In the genomic region with DNA sequence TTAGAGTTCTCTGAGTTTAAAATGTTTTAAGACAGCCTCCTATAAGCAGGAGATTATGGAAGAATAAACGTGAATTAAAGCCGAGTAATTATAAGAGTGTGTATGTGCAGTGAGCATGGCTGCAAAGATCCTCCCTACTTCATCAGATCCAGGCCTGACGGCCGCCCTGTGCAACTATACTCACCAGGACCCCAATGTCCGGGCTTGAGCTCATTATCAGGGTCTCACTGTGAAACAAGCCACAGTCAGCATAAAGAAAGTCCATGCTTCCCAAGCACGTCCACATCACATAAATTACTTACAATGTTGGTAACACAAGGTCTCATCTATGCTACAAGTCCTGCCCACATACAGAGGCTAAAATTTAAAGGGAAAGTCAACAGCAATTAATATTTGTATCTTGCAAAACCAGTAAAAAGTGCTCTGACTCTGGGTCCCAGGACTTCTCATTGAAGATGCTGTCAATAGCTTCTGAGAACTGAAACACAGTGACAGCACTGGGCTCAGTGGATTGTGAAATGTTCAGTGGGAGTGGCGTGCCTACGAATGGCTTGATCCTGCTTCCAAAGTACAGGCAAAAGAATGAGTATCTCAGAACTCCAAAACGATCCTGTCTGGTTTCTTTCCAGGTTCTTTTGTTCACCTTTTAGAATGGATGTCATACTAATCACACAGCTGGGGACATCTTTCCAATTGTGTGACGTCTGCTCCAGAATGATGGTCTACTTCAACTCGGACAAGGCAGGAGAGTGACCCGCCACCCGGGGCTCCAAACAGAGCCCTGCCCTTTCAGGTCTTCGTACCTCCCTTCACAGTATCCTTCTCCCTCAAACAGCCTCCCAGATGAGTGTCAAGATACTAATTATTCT, we compare ENCODE assay signal across 11 cellular contexts.
DNase-seq lines count a peak whose midpoint lies in the region; ATAC-seq and TF ChIP-seq lines count a peak whose summit lies in the region.
"Had no signal": no experiment of that assay in that cellular context is flagged by ENCODE, and none has a peak within 500 bp of the region (broad histone marks: within the 10 kb centered on the region; RNA-seq: fewer than 3 reads in every experiment).

No MANE protein-coding gene starts in this region.

- 61% methylated on average over 14 of the region's 14 CpGs for WGBS in mammary epithelial cell (ENCODE audit: low coverage, missing lambda C conversion rate)

- no peak overlapping the region for H2AFZ ChIP-seq in mammary epithelial cell (ENCODE audit: low read depth, low read length)

- no peaks in the 10 kb centered on the region for H4K20me1 ChIP-seq in mammary epithelial cell (ENCODE audit: insufficient read depth, low read length)

- H3K79me2 ChIP-seq in mammary epithelial cell (ENCODE audit: insufficient read depth, low read length): peaks cover 94% of the 10 kb centered on the region

- H3K4me1 Mint-ChIP-seq in MCF 10A (ENCODE audit: insufficient read depth, unreplicated experiment) (peaks cover 52% of the 10 kb centered on the region), nephron progenitor cell (peaks cover 51% of the 10 kb centered on the region)
- H3K4me1 Mint-ChIP-seq in activated T-helper 1 cell treated with anti-CD3 and anti-CD28 coated beads, Interleukin-12 subunit alpha, Interleukin-12 subunit beta, Interleukin-2, Interleukin-4 antibody, amounts not matched to agents 30 ng/mL and 10 ng/mL and 1 ng/mL, durations not matched to agents 14 hours and 24 hours and 36 hours (ENCODE audit: low read depth): peaks cover 39% of the 10 kb centered on the region

- in situ Hi-C loops in mammary epithelial cell (cut with MboI; ENCODE audit: low sequenced_read_pairs in 2 of 2): no loop called here

- POLR2A ChIA-PET in MCF 10A (lab: Yijun Ruan, JAX): interaction anchor here (0.6 to 2.0 kb wide), 7 partner anchors 8 to 30 kb away, joined by 3 to 7 read pairs (median 4); no protein-coding TSS in a partner anchor

- no peak overlapping the region for H3K9ac ChIP-seq in mammary epithelial cell (ENCODE audit: insufficient read depth, low read length)

- no peak for DNase-seq in MCF 10A (ENCODE audit: unreplicated experiment)
- no peak for DNase-seq in mammary epithelial cell
- peak; percentile 65 for DNase-seq in fibroblast of gingiva (ENCODE audit: low read depth)
- no peak for DNase-seq in nephron progenitor cell
- no peak for DNase-seq in T-helper 1 cell
- DNase-seq in activated T-helper 1 cell treated with anti-CD3 and anti-CD28 coated beads, Interleukin-12 subunit alpha, Interleukin-12 subunit beta, Interleukin-2, Interleukin-4 antibody, amounts not matched to agents 30 ng/mL and 10 ng/mL and 1 ng/mL, durations not matched to agents 14 hours and 24 hours and 36 hours (ENCODE audit: low spot score): no peak
- DNase-seq: H7, NCI-H510A treated with DMSO at 0.1 percent for 48 hours had no signal

- H3K27me3 Mint-ChIP-seq in MCF 10A (ENCODE audit: insufficient read depth, unreplicated experiment): no peaks in the 10 kb centered on the region
- no peaks in the 10 kb centered on the region for H3K27me3 Mint-ChIP-seq in nephron progenitor cell (ENCODE audit: low read depth, poor library complexity)
- no peaks in the 10 kb centered on the region for H3K27me3 Mint-ChIP-seq in activated T-helper 1 cell treated with anti-CD3 and anti-CD28 coated beads, Interleukin-12 subunit alpha, Interleukin-12 subunit beta, Interleukin-2, Interleukin-4 antibody, amounts not matched to agents 30 ng/mL and 10 ng/mL and 1 ng/mL, durations not matched to agents 14 hours and 24 hours and 36 hours (ENCODE audit: insufficient read depth)
- H3K27me3 Mint-ChIP-seq: central memory CD8-positive, alpha-beta T cell had no signal

- no peaks in the 10 kb centered on the region for H3K27me3 ChIP-seq in mammary epithelial cell (ENCODE audit: insufficient read depth, low read length)

- H3K36me3 Mint-ChIP-seq in MCF 10A (ENCODE audit: insufficient read depth, unreplicated experiment) (no peaks in the 10 kb centered on the region), nephron progenitor cell (ENCODE audit: low read depth) (no peaks in the 10 kb centered on the region)
- H3K36me3 Mint-ChIP-seq in activated T-helper 1 cell treated with anti-CD3 and anti-CD28 coated beads, Interleukin-12 subunit alpha, Interleukin-12 subunit beta, Interleukin-2, Interleukin-4 antibody, amounts not matched to agents 30 ng/mL and 10 ng/mL and 1 ng/mL, durations not matched to agents 14 hours and 24 hours and 36 hours (ENCODE audit: low read depth): peaks cover 2% of the 10 kb centered on the region

- H3K4me1 ChIP-seq in mammary epithelial cell (ENCODE audit: insufficient read depth, low read length): peaks cover 44% of the 10 kb centered on the region

- BruUV-seq in MCF 10A (replicated peaks; lab: Mats Ljungman, UMichigan) (no TSS peak), mammary epithelial cell (replicated peaks; lab: Mats Ljungman, UMichigan) (no TSS peak)

- no peak overlapping the region for H3K4me3 ChIP-seq in mammary epithelial cell (replicated peaks in 1 of 3; ENCODE audit: insufficient read depth in 1 of 3, low read depth in 2 of 3, low read length in 3 of 3)

- no peak overlapping the region for H3K4me3 Mint-ChIP-seq in MCF 10A (ENCODE audit: unreplicated experiment)
- H3K4me3 Mint-ChIP-seq in nephron progenitor cell: no peak overlapping the region
- no peak overlapping the region for H3K4me3 Mint-ChIP-seq in activated T-helper 1 cell treated with anti-CD3 and anti-CD28 coated beads, Interleukin-12 subunit alpha, Interleukin-12 subunit beta, Interleukin-2, Interleukin-4 antibody, amounts not matched to agents 30 ng/mL and 10 ng/mL and 1 ng/mL, durations not matched to agents 14 hours and 24 hours and 36 hours
- H3K4me3 Mint-ChIP-seq: central memory CD8-positive, alpha-beta T cell had no signal

- CTCF ChIA-PET in MCF 10A (lab: Yijun Ruan, JAX): interaction anchor here (0.6 to 1.2 kb wide), 5 partner anchors 9 to 147 kb away, joined by 3 to 4 read pairs (median 3); no protein-coding TSS in a partner anchor
- CTCF ChIA-PET in mammary epithelial cell (lab: Charles Lee; ENCODE audit: low non-redundant PET): interaction anchor here (0.5 kb wide), 1 partner anchor 19 kb away, joined by 3 read pairs; no protein-coding TSS in a partner anchor

- TF ChIP-seq CTCF in MCF 10A (IDR thresholded peaks at IDR 0.05; ENCODE audit: unreplicated experiment): no peak
- no peak for TF ChIP-seq CTCF in mammary epithelial cell (conservative IDR thresholded peaks at IDR 0.05 in 1 of 2, IDR thresholded peaks at IDR 0.05 in 1 of 2; ENCODE audit: extremely low read depth in 1 of 2, insufficient read depth in 1 of 2, low read depth in 1 of 2, low read length in 2 of 2)
- TF ChIP-seq CTCF in nephron progenitor cell (IDR thresholded peaks at IDR 0.05): no peak

- dilution Hi-C loops in mammary epithelial cell (cut with HindIII; ENCODE audit: low sequenced_read_pairs): no loop called here

- H3K27ac Mint-ChIP-seq in MCF 10A (ENCODE audit: low read depth, unreplicated experiment): peak overlapping the region; percentile 31
- peak overlapping the region; percentile 38 for H3K27ac Mint-ChIP-seq in nephron progenitor cell
- no peak overlapping the region for H3K27ac Mint-ChIP-seq in activated T-helper 1 cell treated with anti-CD3 and anti-CD28 coated beads, Interleukin-12 subunit alpha, Interleukin-12 subunit beta, Interleukin-2, Interleukin-4 antibody, amounts not matched to agents 30 ng/mL and 10 ng/mL and 1 ng/mL, durations not matched to agents 14 hours and 24 hours and 36 hours

- no peaks in the 10 kb centered on the region for H3K36me3 ChIP-seq in mammary epithelial cell (ENCODE audit: insufficient read depth, low read length)

- H3K4me2 ChIP-seq in mammary epithelial cell (ENCODE audit: insufficient read depth, low read depth, low read length): no peak overlapping the region

- no peaks in the 10 kb centered on the region for H3K9me3 ChIP-seq in mammary epithelial cell (replicated peaks; ENCODE audit: insufficient read depth, low read length)

- H3K9me3 Mint-ChIP-seq in MCF 10A (ENCODE audit: unreplicated experiment) (no peaks in the 10 kb centered on the region), nephron progenitor cell (no peaks in the 10 kb centered on the region)
- no peaks in the 10 kb centered on the region for H3K9me3 Mint-ChIP-seq in activated T-helper 1 cell treated with anti-CD3 and anti-CD28 coated beads, Interleukin-12 subunit alpha, Interleukin-12 subunit beta, Interleukin-2, Interleukin-4 antibody, amounts not matched to agents 30 ng/mL and 10 ng/mL and 1 ng/mL, durations not matched to agents 14 hours and 24 hours and 36 hours
- H3K9me3 Mint-ChIP-seq: central memory CD8-positive, alpha-beta T cell had no signal

- no peak for ATAC-seq in HG03571 (IDR thresholded peaks at IDR 0.05; ENCODE audit: unreplicated experiment)
- ATAC-seq in HG03135 (IDR thresholded peaks at IDR 0.05; ENCODE audit: unreplicated experiment): no peak

- H3K27ac ChIP-seq in mammary epithelial cell (ENCODE audit: insufficient read depth, low read depth, low read length): no peak overlapping the region

- intact Hi-C loops in MCF 10A (cut with micrococcal nuclease): no loop called here
- intact Hi-C loops in mammary epithelial cell (cut with micrococcal nuclease): no loop called here
- intact Hi-C loops in activated T-helper 1 cell treated with anti-CD3 and anti-CD28 coated beads, Interleukin-12 subunit alpha, Interleukin-12 subunit beta, Interleukin-2, Interleukin-4 antibody, amounts not matched to agents 30 ng/mL and 10 ng/mL and 1 ng/mL, durations not matched to agents 14 hours and 24 hours and 36 hours (cut with micrococcal nuclease): no loop called here
